ENCODE assay signal across 8 cellular contexts in the genomic region with DNA sequence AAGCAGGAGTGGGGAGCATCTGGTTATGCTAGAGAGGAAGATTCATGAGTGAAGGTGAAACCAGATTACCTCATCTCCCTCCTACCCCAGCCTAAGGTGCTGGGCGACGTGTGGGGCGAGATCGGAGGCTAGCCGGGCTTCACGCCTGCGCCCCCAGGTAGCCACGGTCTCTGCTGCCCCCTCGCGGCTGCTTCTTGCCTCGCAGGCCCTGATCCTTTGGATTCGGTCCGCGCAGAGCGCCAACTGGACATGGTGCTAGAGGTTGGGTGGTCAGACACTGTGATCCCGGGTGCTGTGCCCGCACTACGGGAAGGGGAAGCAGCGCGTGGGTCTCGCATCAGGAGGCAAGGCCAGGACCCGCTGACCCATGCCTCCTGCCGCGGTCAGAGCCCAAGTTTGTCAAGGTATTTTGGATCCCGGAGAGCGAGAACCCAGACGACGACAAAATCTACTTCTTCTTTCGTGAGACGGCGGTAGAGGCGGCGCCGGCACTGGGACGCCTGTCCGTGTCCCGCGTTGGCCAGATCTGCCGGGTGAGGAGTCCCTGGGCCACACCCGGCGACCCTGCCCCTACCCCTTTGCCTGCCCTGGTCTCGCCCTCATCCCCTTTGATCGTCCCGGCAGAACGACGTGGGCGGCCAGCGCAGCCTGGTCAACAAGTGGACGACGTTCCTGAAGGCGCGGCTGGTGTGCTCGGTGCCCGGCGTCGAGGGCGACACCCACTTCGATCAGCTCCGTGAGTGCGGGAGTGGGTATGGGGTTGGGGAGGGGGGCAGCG. TPM values are rescaled to one million over a fixed set of nuclear protein-coding genes. Genes with fewer than 3 reads are reported as not detected.
A peak's percentile ranks its signal among the peaks of the same experiment; 100 is the strongest.
DNase-seq lines count a peak whose midpoint lies in the region; ATAC-seq and TF ChIP-seq lines count a peak whose summit lies in the region.

No MANE protein-coding gene starts in this region.

- TF ChIP-seq CTCF in kidney epithelial cell (IDR thresholded peaks at IDR 0.05; ENCODE audit: insufficient read depth, low read length, poor library complexity, severe bottlenecking): peak; percentile 95

- peak; percentile 57 for DNase-seq in NCI-H1436 (lab: John Stamatoyannopoulos, UW)
- DNase-seq in NCI-H1436 treated with DMSO at 0.1 percent for 48 hours (lab: John Stamatoyannopoulos, UW): no peak
- DNase-seq in NCI-H2171 treated with DMSO at 0.1 percent for 48 hours (lab: John Stamatoyannopoulos, UW): peak; percentile 60
- DNase-seq in activated CD4-positive, CD25-positive, alpha-beta regulatory T cell treated with anti-CD3 and anti-CD28 coated beads, Interleukin-2, amount 50 U/mL, for 16 hours (ENCODE audit: low read depth, low spot score): peak; percentile 77
- DNase-seq in central memory CD4-positive, alpha-beta T cell: peak; percentile 76
- peak; percentile 28 for DNase-seq in kidney epithelial cell (ENCODE audit: low read depth)
- peak; percentile 92 for DNase-seq in stimulated activated CD4-positive, alpha-beta T cell treated with anti-CD3 and anti-CD28 coated beads, Interleukin-15, amount 100 ng/mL, for 24 hours

- ATAC-seq in HG02938 (IDR thresholded peaks at IDR 0.05; ENCODE audit: unreplicated experiment): peak; percentile 58

- no peaks in the 10 kb centered on the region for H3K36me3 ChIP-seq in kidney epithelial cell (ENCODE audit: control insufficient read depth, insufficient read depth, low read length)

- peak overlapping the region; percentile 13 for H3K4me3 ChIP-seq in kidney epithelial cell (ENCODE audit: low read depth, low read length)

- H3K27me3 ChIP-seq in kidney epithelial cell (ENCODE audit: control insufficient read depth, insufficient read depth, low read length): peaks cover 35% of the 10 kb centered on the region

RNA-seq across cellular contexts. Expression of gene SEMA3B, which starts 4.2 kb away (rescaled TPM):
- total RNA-seq in kidney epithelial cell: 17.9 and 18.4 TPM in 2 replicates

RNA-seq across cellular contexts. Expression of gene LSMEM2, which starts 5.8 kb away (rescaled TPM):
- not detected in 2 replicates for total RNA-seq in kidney epithelial cell

RNA-seq across cellular contexts. Expression of gene IFRD2, which starts 19.1 kb away (rescaled TPM):
- 77.7 and 113 TPM in 2 replicates for total RNA-seq in kidney epithelial cell

RNA-seq across cellular contexts. Expression of gene HYAL3, which starts 26.1 kb away (rescaled TPM):
- 7.6 and 7.9 TPM in 2 replicates for total RNA-seq in kidney epithelial cell

RNA-seq across cellular contexts. Expression of gene NAA80, which starts 26.1 kb away (rescaled TPM):
- total RNA-seq in kidney epithelial cell: 8.5 and 12.3 TPM in 2 replicates
